In genomic region chr2:50126845-50127244, GRCh38 we compare ENCODE assay signal across 19 cellular contexts.
DNase-seq lines count a peak whose midpoint lies in the region; ATAC-seq and FAIRE-seq lines count a peak whose summit lies in the region.
"Had no signal": no experiment of that assay in that cellular context is flagged by ENCODE, and none has a peak within 500 bp of the region (broad histone marks: within the 10 kb centered on the region; RNA-seq: fewer than 3 reads in every experiment).

No MANE protein-coding gene starts in this region.

- no peaks in the 10 kb centered on the region for H3K27me3 ChIP-seq in small intestine (ENCODE audit: control insufficient read depth in 2 of 2, insufficient read depth in 2 of 2, low read length in 2 of 2)
- H3K27me3 ChIP-seq: esophagus muscularis mucosa, heart left ventricle had no signal

- 14 to 38% (median 17%) methylated on average over 2 of the region's 2 CpGs for WGBS in small intestine, 3 donors

- H3K4me3 Mint-ChIP-seq in activated T-cell treated with anti-CD3 and anti-CD28 coated beads, Interleukin-2, amount 50 U/mL, for 4 hours, result no peak overlapping the region
- H3K4me3 Mint-ChIP-seq: CD14-positive monocyte; stimulated activated naive CD8-positive, alpha-beta T cell treated with anti-CD3 and anti-CD28 coated beads, Interleukin-15, Interleukin-2, amounts not matched to agents 100 ng/mL and 50 ng/mL, for 24 hours had no signal

- no peaks in the 10 kb centered on the region for H3K9me3 ChIP-seq in small intestine (ENCODE audit: control insufficient read depth, low read depth)
- H3K9me3 ChIP-seq: esophagus muscularis mucosa, HAP-1, heart left ventricle, mucosa of descending colon had no signal

- DNase-seq in NCI-H1092 (lab: John Stamatoyannopoulos, UW) (peak; percentile 84), NCI-H2107 (lab: John Stamatoyannopoulos, UW) (peak; percentile 15), SHP77 (lab: John Stamatoyannopoulos, UW) (peak; percentile 47 to 50), small intestine (peak; percentile 66), NOMO-1 (lab: John Stamatoyannopoulos, UW; ENCODE audit: unreplicated experiment in 2 of 2) (no peak), amniotic stem cell (lab: John Stamatoyannopoulos, UW) (no peak)
- no peak for DNase-seq in activated T-cell treated with anti-CD3 and anti-CD28 coated beads, Interleukin-2, amount 50 U/mL, for 4 hours
- DNase-seq: activated gamma-delta T cell treated with Interleukin-2 at 50 U/mL for 16 hours, cortex of kidney, GDM1, heart left ventricle, IMR-90, mucosa of descending colon, MV-4-11 had no signal

- no peak overlapping the region for H3K27ac ChIP-seq in small intestine (ENCODE audit: low read depth in 1 of 2, low read length in 1 of 2)
- H3K27ac ChIP-seq: esophagus muscularis mucosa, heart left ventricle, skin epidermis had no signal

- no peak for FAIRE-seq in small intestine (lab: Jason Lieb, UNC)

- H3K4me1 ChIP-seq in small intestine (ENCODE audit: control insufficient read depth in 2 of 2, insufficient read depth in 1 of 2, low read depth in 1 of 2, low read length in 1 of 2), result no peaks in the 10 kb centered on the region
- H3K4me1 ChIP-seq: HAP-1, heart left ventricle had no signal

- no peak overlapping the region for H3K4me3 ChIP-seq in small intestine (ENCODE audit: low read depth in 1 of 2, low read length in 2 of 2)
- H3K4me3 ChIP-seq: esophagus muscularis mucosa, HAP-1, heart left ventricle, mucosa of descending colon, skin epidermis had no signal

- no peaks in the 10 kb centered on the region for H3K36me3 Mint-ChIP-seq in activated T-cell treated with anti-CD3 and anti-CD28 coated beads, Interleukin-2, amount 50 U/mL, for 4 hours (ENCODE audit: insufficient read depth)
- H3K36me3 Mint-ChIP-seq: CD14-positive monocyte had no signal

- ATAC-seq in activated T-cell treated with anti-CD3 and anti-CD28 coated beads, Interleukin-2, amount 50 U/mL, for 4 hours, result no peak
- ATAC-seq: heart left ventricle, mucosa of descending colon had no signal

- H3K27me3 Mint-ChIP-seq in activated T-cell treated with anti-CD3 and anti-CD28 coated beads, Interleukin-2, amount 50 U/mL, for 4 hours (ENCODE audit: low read depth), result no peaks in the 10 kb centered on the region
- H3K27me3 Mint-ChIP-seq: stimulated activated naive CD8-positive, alpha-beta T cell treated with anti-CD3 and anti-CD28 coated beads, Interleukin-15, Interleukin-2, amounts not matched to agents 100 ng/mL and 50 ng/mL, for 24 hours had no signal

- no peaks in the 10 kb centered on the region for H3K4me1 Mint-ChIP-seq in activated T-cell treated with anti-CD3 and anti-CD28 coated beads, Interleukin-2, amount 50 U/mL, for 4 hours (ENCODE audit: low read depth)
- H3K4me1 Mint-ChIP-seq: CD14-positive monocyte had no signal

- H3K36me3 ChIP-seq in small intestine (ENCODE audit: control insufficient read depth in 2 of 2, insufficient read depth in 2 of 2, low read length in 2 of 2), result no peaks in the 10 kb centered on the region
- H3K36me3 ChIP-seq: esophagus muscularis mucosa, HAP-1, heart left ventricle had no signal

- H3K9me3 Mint-ChIP-seq in activated T-cell treated with anti-CD3 and anti-CD28 coated beads, Interleukin-2, amount 50 U/mL, for 4 hours, result no peaks in the 10 kb centered on the region
- H3K9me3 Mint-ChIP-seq: CD14-positive monocyte; stimulated activated naive CD8-positive, alpha-beta T cell treated with anti-CD3 and anti-CD28 coated beads, Interleukin-15, Interleukin-2, amounts not matched to agents 100 ng/mL and 50 ng/mL, for 24 hours had no signal

Comparison
In these comparisons a context has a peak if more than half of its experiments do, and no peak if none do; other contexts are left out.
1. DNase-seq: peak in NCI-H1092 (single experiment), NCI-H2107 (single experiment), SHP77 (2 of 2) and small intestine (single experiment); none in NOMO-1 (0 of 2), amniotic stem cell (single experiment) and activated T-cell treated with anti-CD3 and anti-CD28 coated beads, Interleukin-2, amount 50 U/mL, for 4 hours (single experiment).